ENCODE assay signal across 7 cellular contexts in the genomic region with DNA sequence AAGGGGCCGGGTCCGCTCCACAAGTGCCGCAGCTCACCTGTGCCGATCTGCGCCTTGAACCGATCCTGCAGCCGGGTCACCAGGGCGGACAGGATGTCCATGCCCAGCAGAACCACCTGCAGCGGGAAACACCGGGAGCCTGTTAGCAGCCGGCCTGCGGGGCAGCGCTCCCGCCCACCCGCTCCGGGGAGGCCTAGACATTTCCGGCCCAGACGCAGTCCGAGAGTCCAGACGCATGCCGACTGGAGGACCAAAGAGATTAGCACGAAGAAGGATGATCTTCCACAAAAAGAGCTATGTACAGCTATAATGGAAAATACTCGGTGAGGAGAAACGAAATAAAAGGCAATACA. TPM values are rescaled to one million over a fixed set of nuclear protein-coding genes. Genes with fewer than 3 reads are reported as not detected.
DNase-seq lines count a peak whose midpoint lies in the region; ATAC-seq and TF ChIP-seq lines count a peak whose summit lies in the region.

No MANE protein-coding gene starts in this region.

- intact Hi-C loops in upper lobe of right lung (cut with DNase I) = loop anchor here (10.0 kb wide), 1 partner anchor 125 kb away; no protein-coding TSS in a partner anchor

- H3K9me3 ChIP-seq in endocrine pancreas (ENCODE audit: control insufficient read depth, low read length) = no peaks in the 10 kb centered on the region
- H3K9me3 ChIP-seq in mucosa of stomach (ENCODE audit: control insufficient read depth, low read length) = no peaks in the 10 kb centered on the region
- no peaks in the 10 kb centered on the region for H3K9me3 ChIP-seq in upper lobe of right lung

- peak; percentile 83 for DNase-seq in GM03348 (ENCODE audit: low spot score)
- DNase-seq in GM20000 (ENCODE audit: low spot score) = peak; percentile 79
- peak; percentile 5 to 90 for DNase-seq in SW 1271 (lab: John Stamatoyannopoulos, UW)
- DNase-seq in upper lobe of right lung = peak; percentile 89

- H3K27ac ChIP-seq in upper lobe of right lung = peak overlapping the region; percentile 100

- ATAC-seq in HG03565 (IDR thresholded peaks at IDR 0.05; ENCODE audit: unreplicated experiment) = peak; percentile 35
- peak; percentile 85 for ATAC-seq in upper lobe of right lung

- no peaks in the 10 kb centered on the region for H3K36me3 ChIP-seq in endocrine pancreas (ENCODE audit: control insufficient read depth, insufficient read depth, low read length)
- no peaks in the 10 kb centered on the region for H3K36me3 ChIP-seq in mucosa of stomach (ENCODE audit: control insufficient read depth, insufficient read depth, low read length)
- H3K36me3 ChIP-seq in upper lobe of right lung = peaks cover 18% of the 10 kb centered on the region

- H3K4me1 ChIP-seq in endocrine pancreas (ENCODE audit: control insufficient read depth, insufficient read depth, low read length) (peaks cover 14% of the 10 kb centered on the region), mucosa of stomach (ENCODE audit: control insufficient read depth, insufficient read depth, low read length) (no peaks in the 10 kb centered on the region), upper lobe of right lung (peaks cover 33% of the 10 kb centered on the region)

- TF ChIP-seq CTCF in GM20000 (IDR thresholded peaks at IDR 0.05; ENCODE audit: extremely low read depth, missing control alignments) = no peak
- TF ChIP-seq CTCF in upper lobe of right lung (IDR thresholded peaks at IDR 0.05) = no peak

- H3K27me3 ChIP-seq in endocrine pancreas (ENCODE audit: control insufficient read depth, insufficient read depth, low read length) (no peaks in the 10 kb centered on the region), mucosa of stomach (ENCODE audit: control insufficient read depth, insufficient read depth, low read length) (no peaks in the 10 kb centered on the region), upper lobe of right lung (no peaks in the 10 kb centered on the region)

- H3K9ac ChIP-seq in endocrine pancreas (ENCODE audit: control insufficient read depth, insufficient read depth, low read length) = peak overlapping the region; percentile 74
- peak overlapping the region; percentile 84 for H3K9ac ChIP-seq in mucosa of stomach (ENCODE audit: low read length)

- H3K4me3 ChIP-seq in endocrine pancreas (ENCODE audit: control insufficient read depth, insufficient read depth, low read length) = peak overlapping the region; percentile 54
- peak overlapping the region; percentile 0 for H3K4me3 ChIP-seq in mucosa of stomach (ENCODE audit: low read length)
- H3K4me3 ChIP-seq in upper lobe of right lung = peak overlapping the region; percentile 64

RNA-seq across cellular contexts. Expression of gene RNU4ATAC, which starts 0.5 kb away (rescaled TPM):
- total RNA-seq in upper lobe of right lung = not detected

Comparison
In these comparisons a context has a peak if more than half of its experiments do, and no peak if none do; other contexts are left out.
1. Peak in every context shown above with its lines: DNase-seq, ATAC-seq, H3K4me3 ChIP-seq and H3K27ac ChIP-seq.
2. H3K4me3 ChIP-seq: peak in every context shown above with its lines; median percentile 64 in upper lobe of right lung; 54 in endocrine pancreas; 0 in mucosa of stomach.